Comparison of ENCODE assay signal across 11 cellular contexts in genomic region chr12:56836317-56836716, GRCh38.
DNase-seq lines count a peak whose midpoint lies in the region; ATAC-seq, FAIRE-seq and TF ChIP-seq lines count a peak whose summit lies in the region.
"Had no signal": no experiment of that assay in that cellular context is flagged by ENCODE, and none has a peak within 500 bp of the region (broad histone marks: within the 10 kb centered on the region; RNA-seq: fewer than 3 reads in every experiment).

No MANE protein-coding gene starts in this region.

- TF ChIP-seq CTCF in BE2C (IDR thresholded peaks at IDR 0.05; ENCODE audit: low read depth, low read length): no peak
- no peak for TF ChIP-seq CTCF in IMR-90 (conservative IDR thresholded peaks at IDR 0.05; ENCODE audit: low read depth, low read length)
- no peak for TF ChIP-seq CTCF in K562 (IDR thresholded peaks at IDR 0.05 in 2 of 3, conservative IDR thresholded peaks at IDR 0.05 in 1 of 3; ENCODE audit: insufficient read depth in 2 of 3, low read depth in 1 of 3, low read length in 3 of 3)
- no peak for TF ChIP-seq CTCF in left lung (IDR thresholded peaks at IDR 0.05)

- no peaks in the 10 kb centered on the region for H3K9me3 ChIP-seq in BE2C
- H3K9me3 ChIP-seq in IMR-90 (ENCODE audit: control insufficient read depth, insufficient read depth, low read length): no peaks in the 10 kb centered on the region
- H3K9me3 ChIP-seq in K562 (replicated peaks; ENCODE audit: control insufficient read depth, insufficient read depth, low read depth, low read length): no peaks in the 10 kb centered on the region
- H3K9me3 ChIP-seq in left lung: no peaks in the 10 kb centered on the region
- no peaks in the 10 kb centered on the region for H3K9me3 ChIP-seq in CD8-positive, alpha-beta memory T cell (ENCODE audit: low read length)
- H3K9me3 ChIP-seq: gastrocnemius medialis had no signal

- peaks cover 3 to 8% of the 10 kb centered on the region in 2 donors for H3K27me3 Mint-ChIP-seq in CD8-positive, alpha-beta memory T cell

- CTCF ChIA-PET in IMR-90 (lab: Yijun Ruan, JAX) (no interaction called here), K562 (lab: Yijun Ruan, JAX; ENCODE audit: low intra/inter-chr PET ratio) (no interaction called here)
- CTCF ChIA-PET in CD8-positive, alpha-beta memory T cell (lab: Charles Lee): no interaction called here

- no peak overlapping the region for H2BK20ac ChIP-seq in IMR-90 (ENCODE audit: low read depth, low read length)

- H3K27ac Mint-ChIP-seq in CD8-positive, alpha-beta memory T cell: no peak overlapping the region

- no peak overlapping the region for H4K91ac ChIP-seq in IMR-90 (ENCODE audit: insufficient read depth, low read depth, low read length)

- peaks cover 19% of the 10 kb centered on the region for H3K27me3 ChIP-seq in BE2C
- peaks cover 12% of the 10 kb centered on the region for H3K27me3 ChIP-seq in IMR-90 (ENCODE audit: control insufficient read depth, insufficient read depth, low read length)
- H3K27me3 ChIP-seq in K562 (ENCODE audit: control insufficient read depth in 2 of 2, insufficient read depth in 2 of 2, low read length in 2 of 2): no peaks in the 10 kb centered on the region
- H3K27me3 ChIP-seq in left lung: no peaks in the 10 kb centered on the region
- no peaks in the 10 kb centered on the region for H3K27me3 ChIP-seq in CD8-positive, alpha-beta memory T cell (ENCODE audit: insufficient read depth, low read length, poor library complexity, severe bottlenecking)
- H3K27me3 ChIP-seq: gastrocnemius medialis had no signal

- H3K4me2 ChIP-seq in IMR-90 (ENCODE audit: low read depth, low read length) (no peak overlapping the region), K562 (ENCODE audit: insufficient read depth, low read length) (no peak overlapping the region)

- H2BK120ac ChIP-seq in IMR-90 (ENCODE audit: low read depth, low read length): no peak overlapping the region

- dilution Hi-C loops in IMR-90 (cut with HindIII; ENCODE audit: low sequenced_read_pairs, unreplicated experiment): no loop called here

- ATAC-seq in IMR-90 (ENCODE audit: low read depth) (peak; percentile 12; the same call in 1 of the 2 replicates), K562 (no peak), left lung (peak; percentile 36), HG03469 (IDR thresholded peaks at IDR 0.05; ENCODE audit: unreplicated experiment) (no peak)
- ATAC-seq: gastrocnemius medialis had no signal

- no peak overlapping the region for H3K9ac ChIP-seq in IMR-90 (ENCODE audit: low read depth, low read length)
- no peak overlapping the region for H3K9ac ChIP-seq in K562 (ENCODE audit: insufficient read depth in 1 of 2, low read depth in 2 of 2, low read length in 2 of 2)

- BruUV-seq in IMR-90 (replicated peaks; lab: Mats Ljungman, UMichigan) (no TSS peak), K562 (replicated peaks; lab: Mats Ljungman, UMichigan) (no TSS peak)

- no peak for TF ChIP-seq EP300 in K562 (IDR thresholded peaks at IDR 0.05; ENCODE audit: low read length)

- in situ Hi-C loops in IMR-90 (cut with MboI; ENCODE audit: low sequenced_read_pairs): no loop called here
- in situ Hi-C loops in K562 (cut with MboI): loop anchor here (5.0 kb wide), 2 partner anchors 166 to 346 kb away; no protein-coding TSS in a partner anchor

- H4K20me1 ChIP-seq in IMR-90 (ENCODE audit: insufficient read depth, low read length) (no peaks in the 10 kb centered on the region), K562 (replicated peaks; ENCODE audit: control insufficient read depth, insufficient read depth, low read length) (no peaks in the 10 kb centered on the region)

- peak; percentile 13 for DNase-seq in BE2C
- DNase-seq in IMR-90: no peak
- DNase-seq in K562 (ENCODE audit: extremely low read depth in 1 of 4, low spot score in 3 of 4): no peak
- peak in 1 of 2 donors; percentile 40 for DNase-seq in left lung
- DNase-seq in CD8-positive, alpha-beta memory T cell: no peak
- no peak for DNase-seq in activated CD4-positive, CD25-positive, alpha-beta regulatory T cell treated with anti-CD3 and anti-CD28 coated beads, Interleukin-2, amount 50 U/mL, for 72 hours
- DNase-seq in NCI-H1417 treated with DMSO at 0.1 percent for 48 hours (lab: John Stamatoyannopoulos, UW): no peak
- DNase-seq: activated effector memory CD4-positive, alpha-beta T cell treated with Interleukin-2 at 50 U/mL for 16 hours; gastrocnemius medialis; NCI-H187 treated with DMSO at 0.1 percent for 48 hours had no signal

- H3K4me1 Mint-ChIP-seq in CD8-positive, alpha-beta memory T cell: peaks cover 15 to 17% (median 16%) of the 10 kb centered on the region in 3 donors

- H2BK15ac ChIP-seq in IMR-90 (ENCODE audit: low read depth, low read length): no peak overlapping the region

- no peak overlapping the region for H3K27ac ChIP-seq in IMR-90 (ENCODE audit: insufficient read depth, low read length)
- no peak overlapping the region for H3K27ac ChIP-seq in K562 (ENCODE audit: extremely low read depth, low read depth, low read length)
- peak overlapping the region; percentile 55 to 57 for H3K27ac ChIP-seq in left lung
- no peak overlapping the region for H3K27ac ChIP-seq in CD8-positive, alpha-beta memory T cell (ENCODE audit: low read depth, low read length)
- H3K27ac ChIP-seq: gastrocnemius medialis had no signal

- no peak overlapping the region for H3K56ac ChIP-seq in IMR-90 (ENCODE audit: extremely low read depth, insufficient read depth, low read length)

- H3K9me3 Mint-ChIP-seq in CD8-positive, alpha-beta memory T cell: no peaks in the 10 kb centered on the region

- H3K36me3 Mint-ChIP-seq in CD8-positive, alpha-beta memory T cell: no peaks in the 10 kb centered on the region

- H3K36me3 ChIP-seq in BE2C: no peaks in the 10 kb centered on the region
- H3K36me3 ChIP-seq in IMR-90 (ENCODE audit: control insufficient read depth, insufficient read depth, low read length): no peaks in the 10 kb centered on the region
- H3K36me3 ChIP-seq in K562 (ENCODE audit: control insufficient read depth, insufficient read depth, low read length): no peaks in the 10 kb centered on the region
- no peaks in the 10 kb centered on the region for H3K36me3 ChIP-seq in left lung
- H3K36me3 ChIP-seq in CD8-positive, alpha-beta memory T cell (ENCODE audit: insufficient read depth, low read length): no peaks in the 10 kb centered on the region
- H3K36me3 ChIP-seq: gastrocnemius medialis had no signal

- H3K4me3 ChIP-seq in BE2C (ENCODE audit: low read depth, low read length) (no peak overlapping the region), IMR-90 (ENCODE audit: insufficient read depth, low read depth, low read length) (no peak overlapping the region), K562 (no peak overlapping the region), left lung (no peak overlapping the region)
- H3K4me3 ChIP-seq in CD8-positive, alpha-beta memory T cell (ENCODE audit: low read length): no peak overlapping the region
- H3K4me3 ChIP-seq: gastrocnemius medialis had no signal

- H3K79me2 ChIP-seq in K562 (ENCODE audit: control insufficient read depth, insufficient read depth, low read length): no peaks in the 10 kb centered on the region

- H3K4me3 Mint-ChIP-seq in CD8-positive, alpha-beta memory T cell: peak overlapping the region in 1 of 7 donors; percentile 58

- FAIRE-seq in K562 (lab: Jason Lieb, UNC): peak; percentile 23

- intact Hi-C loops in IMR-90 (cut with micrococcal nuclease) (no loop called here), K562 (cut with micrococcal nuclease) (loop anchor here (5.0 kb wide), 1 partner anchor 79 kb away; no protein-coding TSS in a partner anchor), left lung (cut with DNase I) (no loop called here)

- no peak overlapping the region for H3K4ac ChIP-seq in IMR-90 (ENCODE audit: low read depth, low read length)

- H3K79me1 ChIP-seq in IMR-90 (ENCODE audit: low read depth in 1 of 2, low read length in 2 of 2): no peaks in the 10 kb centered on the region

- TF ChIP-seq POLR2A in IMR-90 (IDR thresholded peaks at IDR 0.05; ENCODE audit: low read depth, low read length): no peak
- TF ChIP-seq POLR2A in K562 (conservative IDR thresholded peaks at IDR 0.05): no peak

- no peak overlapping the region for H4K5ac ChIP-seq in IMR-90 (ENCODE audit: low read depth, low read length)

- no peak overlapping the region for H2BK5ac ChIP-seq in IMR-90 (ENCODE audit: low read depth, low read length, poor library complexity, severe bottlenecking)

- H4K8ac ChIP-seq in IMR-90 (ENCODE audit: low read depth in 2 of 2, low read length in 2 of 2): no peak overlapping the region

- H2AFZ ChIP-seq in IMR-90 (replicated peaks; ENCODE audit: low read length, poor library complexity): no peak overlapping the region
- no peak overlapping the region; the same call in 1 of the 2 replicates for H2AFZ ChIP-seq in K562 (ENCODE audit: low read depth, low read length)

- no peaks in the 10 kb centered on the region for H3K9me1 ChIP-seq in IMR-90 (ENCODE audit: insufficient read depth, low read length)
- no peaks in the 10 kb centered on the region for H3K9me1 ChIP-seq in K562 (ENCODE audit: control insufficient read depth, insufficient read depth, low read length)

- POLR2A ChIA-PET in IMR-90 (lab: Charles Lee; ENCODE audit: unreplicated experiment): no interaction called here
- POLR2A ChIA-PET in K562 (lab: Yijun Ruan, JAX): no interaction called here
- POLR2A ChIA-PET in CD8-positive, alpha-beta memory T cell (lab: Charles Lee): no interaction called here

- no peak overlapping the region for H2AK5ac ChIP-seq in IMR-90 (ENCODE audit: low read depth, low read length)

- H3K4me1 ChIP-seq in BE2C: no peaks in the 10 kb centered on the region
- H3K4me1 ChIP-seq in IMR-90 (ENCODE audit: control insufficient read depth, insufficient read depth, low read length): peaks cover 6% of the 10 kb centered on the region
- peaks cover 3 to 7% of the 10 kb centered on the region in 2 experiments; a peak in 4 of 5 replicates for H3K4me1 ChIP-seq in K562 (replicated peaks in 1 of 2; ENCODE audit: control insufficient read depth in 2 of 2, insufficient read depth in 2 of 2, low read length in 2 of 2)
- H3K4me1 ChIP-seq in left lung: peaks cover 6 to 30% of the 10 kb centered on the region in 2 donors
- peaks cover 14% of the 10 kb centered on the region for H3K4me1 ChIP-seq in CD8-positive, alpha-beta memory T cell (ENCODE audit: insufficient read depth, low read length)

- H2AK9ac ChIP-seq in IMR-90 (replicated peaks; ENCODE audit: low read depth, low read length, poor library complexity): no peak overlapping the region

- 17% methylated on average over 3 of the region's 3 CpGs; no CpG with 5 or more reads in 1 of the 2 experiments for WGBS in IMR-90 (ENCODE audit: extremely low coverage in 2 of 2, insufficient read length in 1 of 2), 2 experiments
- WGBS in K562 (ENCODE audit: insufficient coverage, low coverage, missing lambda C conversion rate): 60% methylated on average over 3 of the region's 3 CpGs

- no peak for TF ChIP-seq RAD21 in IMR-90 (IDR thresholded peaks at IDR 0.05; ENCODE audit: low read length)
- no peak for TF ChIP-seq RAD21 in K562 (CRISPR knock-in tag; conservative IDR thresholded peaks at IDR 0.05 in 1 of 2, IDR thresholded peaks at IDR 0.05 in 1 of 2)

- no peak overlapping the region for H3K14ac ChIP-seq in IMR-90 (replicated peaks; ENCODE audit: low read depth, low read length)

- no peak overlapping the region for H3K18ac ChIP-seq in IMR-90 (ENCODE audit: low read depth, low read length)

- no peak overlapping the region for H3K23ac ChIP-seq in IMR-90 (ENCODE audit: low read depth, low read length)

TF ChIP-seq in IMR-90, 13 proteins besides CTCF, POLR2A, EP300 and RAD21 (continues in another document):
- TF ChIP-seq CHD1 (IDR thresholded peaks at IDR 0.05; ENCODE audit: low read depth, low read length): no peak

Comparison
In these comparisons a context has a peak if more than half of its experiments do, and no peak if none do; other contexts are left out.
1. ATAC-seq: peak in IMR-90 (single experiment) and left lung (single experiment); none in K562 (single experiment) and HG03469 (single experiment).
2. H3K27ac ChIP-seq: peak in left lung (2 of 2); none in IMR-90 (single experiment), K562 (single experiment) and CD8-positive, alpha-beta memory T cell (single experiment).